Comparison of ENCODE assay signal across 2 cellular contexts in the genomic region with DNA sequence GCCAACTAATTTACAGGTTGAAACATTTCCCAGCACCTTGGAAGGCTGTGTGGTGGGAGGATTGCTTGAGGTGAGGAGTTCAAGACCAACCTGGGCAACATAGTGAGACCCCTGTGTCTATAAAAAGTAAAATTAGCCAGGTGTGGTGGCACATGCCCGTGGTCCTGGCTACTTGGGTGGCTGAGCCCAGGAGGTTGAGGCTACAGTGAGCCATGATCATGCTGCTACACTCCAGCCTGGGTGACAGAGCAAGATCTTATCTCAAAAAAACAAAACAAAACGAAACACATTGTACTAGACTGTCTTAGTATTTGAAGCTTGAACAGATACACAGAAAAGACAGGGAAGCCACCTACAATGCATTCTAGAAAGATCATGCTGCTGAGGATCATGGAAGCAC.
TF ChIP-seq lines count a peak whose summit lies in the region.

No MANE protein-coding gene starts in this region.

TF ChIP-seq in SK-N-SH, 30 proteins besides CTCF, POLR2A, EP300 and RAD21 (continued from another document):
- TF ChIP-seq, protein P1, sequence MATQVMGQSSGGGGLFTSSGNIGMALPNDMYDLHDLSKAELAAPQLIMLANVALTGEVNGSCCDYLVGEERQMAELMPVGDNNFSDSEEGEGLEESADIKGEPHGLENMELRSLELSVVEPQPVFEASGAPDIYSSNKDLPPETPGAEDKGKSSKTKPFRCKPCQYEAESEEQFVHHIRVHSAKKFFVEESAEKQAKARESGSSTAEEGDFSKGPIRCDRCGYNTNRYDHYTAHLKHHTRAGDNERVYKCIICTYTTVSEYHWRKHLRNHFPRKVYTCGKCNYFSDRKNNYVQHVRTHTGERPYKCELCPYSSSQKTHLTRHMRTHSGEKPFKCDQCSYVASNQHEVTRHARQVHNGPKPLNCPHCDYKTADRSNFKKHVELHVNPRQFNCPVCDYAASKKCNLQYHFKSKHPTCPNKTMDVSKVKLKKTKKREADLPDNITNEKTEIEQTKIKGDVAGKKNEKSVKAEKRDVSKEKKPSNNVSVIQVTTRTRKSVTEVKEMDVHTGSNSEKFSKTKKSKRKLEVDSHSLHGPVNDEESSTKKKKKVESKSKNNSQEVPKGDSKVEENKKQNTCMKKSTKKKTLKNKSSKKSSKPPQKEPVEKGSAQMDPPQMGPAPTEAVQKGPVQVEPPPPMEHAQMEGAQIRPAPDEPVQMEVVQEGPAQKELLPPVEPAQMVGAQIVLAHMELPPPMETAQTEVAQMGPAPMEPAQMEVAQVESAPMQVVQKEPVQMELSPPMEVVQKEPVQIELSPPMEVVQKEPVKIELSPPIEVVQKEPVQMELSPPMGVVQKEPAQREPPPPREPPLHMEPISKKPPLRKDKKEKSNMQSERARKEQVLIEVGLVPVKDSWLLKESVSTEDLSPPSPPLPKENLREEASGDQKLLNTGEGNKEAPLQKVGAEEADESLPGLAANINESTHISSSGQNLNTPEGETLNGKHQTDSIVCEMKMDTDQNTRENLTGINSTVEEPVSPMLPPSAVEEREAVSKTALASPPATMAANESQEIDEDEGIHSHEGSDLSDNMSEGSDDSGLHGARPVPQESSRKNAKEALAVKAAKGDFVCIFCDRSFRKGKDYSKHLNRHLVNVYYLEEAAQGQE (IDR thresholded peaks at IDR 0.05; ENCODE audit: low read depth, low read length), result no peak
- no peak for TF ChIP-seq EZH2phosphoT487 (IDR thresholded peaks at IDR 0.05; ENCODE audit: borderline replicate concordance, low read depth)
- TF ChIP-seq, protein P2, sequence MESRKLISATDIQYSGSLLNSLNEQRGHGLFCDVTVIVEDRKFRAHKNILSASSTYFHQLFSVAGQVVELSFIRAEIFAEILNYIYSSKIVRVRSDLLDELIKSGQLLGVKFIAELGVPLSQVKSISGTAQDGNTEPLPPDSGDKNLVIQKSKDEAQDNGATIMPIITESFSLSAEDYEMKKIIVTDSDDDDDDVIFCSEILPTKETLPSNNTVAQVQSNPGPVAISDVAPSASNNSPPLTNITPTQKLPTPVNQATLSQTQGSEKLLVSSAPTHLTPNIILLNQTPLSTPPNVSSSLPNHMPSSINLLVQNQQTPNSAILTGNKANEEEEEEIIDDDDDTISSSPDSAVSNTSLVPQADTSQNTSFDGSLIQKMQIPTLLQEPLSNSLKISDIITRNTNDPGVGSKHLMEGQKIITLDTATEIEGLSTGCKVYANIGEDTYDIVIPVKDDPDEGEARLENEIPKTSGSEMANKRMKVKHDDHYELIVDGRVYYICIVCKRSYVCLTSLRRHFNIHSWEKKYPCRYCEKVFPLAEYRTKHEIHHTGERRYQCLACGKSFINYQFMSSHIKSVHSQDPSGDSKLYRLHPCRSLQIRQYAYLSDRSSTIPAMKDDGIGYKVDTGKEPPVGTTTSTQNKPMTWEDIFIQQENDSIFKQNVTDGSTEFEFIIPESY (IDR thresholded peaks at IDR 0.05; ENCODE audit: borderline replicate concordance, low read depth), result no peak
TF ChIP-seq in SK-N-SH: peak in this region for 0.

TF ChIP-seq in SK-N-SH treated with all-trans-retinoic acid at 6 μM for 48 hours, 23 proteins besides CTCF, POLR2A, EP300 and RAD21 (continued from another document):
- TF ChIP-seq, protein P3, sequence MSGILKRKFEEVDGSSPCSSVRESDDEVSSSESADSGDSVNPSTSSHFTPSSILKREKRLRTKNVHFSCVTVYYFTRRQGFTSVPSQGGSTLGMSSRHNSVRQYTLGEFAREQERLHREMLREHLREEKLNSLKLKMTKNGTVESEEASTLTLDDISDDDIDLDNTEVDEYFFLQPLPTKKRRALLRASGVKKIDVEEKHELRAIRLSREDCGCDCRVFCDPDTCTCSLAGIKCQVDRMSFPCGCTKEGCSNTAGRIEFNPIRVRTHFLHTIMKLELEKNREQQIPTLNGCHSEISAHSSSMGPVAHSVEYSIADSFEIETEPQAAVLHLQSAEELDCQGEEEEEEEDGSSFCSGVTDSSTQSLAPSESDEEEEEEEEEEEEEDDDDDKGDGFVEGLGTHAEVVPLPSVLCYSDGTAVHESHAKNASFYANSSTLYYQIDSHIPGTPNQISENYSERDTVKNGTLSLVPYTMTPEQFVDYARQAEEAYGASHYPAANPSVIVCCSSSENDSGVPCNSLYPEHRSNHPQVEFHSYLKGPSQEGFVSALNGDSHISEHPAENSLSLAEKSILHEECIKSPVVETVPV (CRISPR knock-in tag; IDR thresholded peaks at IDR 0.05), result no peak
- TF ChIP-seq, protein P4, sequence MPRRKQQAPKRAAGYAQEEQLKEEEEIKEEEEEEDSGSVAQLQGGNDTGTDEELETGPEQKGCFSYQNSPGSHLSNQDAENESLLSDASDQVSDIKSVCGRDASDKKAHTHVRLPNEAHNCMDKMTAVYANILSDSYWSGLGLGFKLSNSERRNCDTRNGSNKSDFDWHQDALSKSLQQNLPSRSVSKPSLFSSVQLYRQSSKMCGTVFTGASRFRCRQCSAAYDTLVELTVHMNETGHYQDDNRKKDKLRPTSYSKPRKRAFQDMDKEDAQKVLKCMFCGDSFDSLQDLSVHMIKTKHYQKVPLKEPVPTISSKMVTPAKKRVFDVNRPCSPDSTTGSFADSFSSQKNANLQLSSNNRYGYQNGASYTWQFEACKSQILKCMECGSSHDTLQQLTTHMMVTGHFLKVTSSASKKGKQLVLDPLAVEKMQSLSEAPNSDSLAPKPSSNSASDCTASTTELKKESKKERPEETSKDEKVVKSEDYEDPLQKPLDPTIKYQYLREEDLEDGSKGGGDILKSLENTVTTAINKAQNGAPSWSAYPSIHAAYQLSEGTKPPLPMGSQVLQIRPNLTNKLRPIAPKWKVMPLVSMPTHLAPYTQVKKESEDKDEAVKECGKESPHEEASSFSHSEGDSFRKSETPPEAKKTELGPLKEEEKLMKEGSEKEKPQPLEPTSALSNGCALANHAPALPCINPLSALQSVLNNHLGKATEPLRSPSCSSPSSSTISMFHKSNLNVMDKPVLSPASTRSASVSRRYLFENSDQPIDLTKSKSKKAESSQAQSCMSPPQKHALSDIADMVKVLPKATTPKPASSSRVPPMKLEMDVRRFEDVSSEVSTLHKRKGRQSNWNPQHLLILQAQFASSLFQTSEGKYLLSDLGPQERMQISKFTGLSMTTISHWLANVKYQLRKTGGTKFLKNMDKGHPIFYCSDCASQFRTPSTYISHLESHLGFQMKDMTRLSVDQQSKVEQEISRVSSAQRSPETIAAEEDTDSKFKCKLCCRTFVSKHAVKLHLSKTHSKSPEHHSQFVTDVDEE (CRISPR knock-in tag; IDR thresholded peaks at IDR 0.05), result no peak
